Comparison of ENCODE assay signal across 10 cellular contexts in the genomic region with DNA sequence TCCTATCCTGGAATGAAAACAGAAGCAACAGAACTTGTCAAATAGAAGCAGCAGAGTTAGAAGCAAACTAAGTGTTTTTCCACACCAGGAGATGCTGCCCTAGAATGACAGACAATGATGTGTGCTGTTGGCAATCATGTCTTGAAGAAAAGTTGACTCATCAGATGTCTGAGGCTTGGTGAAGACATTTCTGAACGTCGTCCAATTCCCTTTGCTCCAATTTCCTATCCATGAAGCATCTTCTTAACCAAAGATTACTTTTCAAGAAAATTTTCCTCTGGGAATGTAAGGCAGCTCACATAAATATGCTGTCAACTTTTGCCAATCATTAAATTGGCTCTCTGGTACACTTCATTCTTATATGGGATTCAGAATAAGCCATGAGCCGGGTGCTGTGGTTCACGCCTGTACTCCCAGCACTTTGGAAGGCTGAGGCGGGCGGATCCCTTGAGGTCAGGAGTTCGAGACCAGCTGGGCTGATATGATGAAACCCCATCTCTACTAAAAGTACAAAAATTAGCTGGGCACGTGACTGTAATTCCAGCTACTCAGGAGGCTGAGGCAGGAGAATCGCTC. TPM values are rescaled to one million over a fixed set of nuclear protein-coding genes. Genes with fewer than 3 reads are reported as not detected.
DNase-seq lines count a peak whose midpoint lies in the region; ATAC-seq and TF ChIP-seq lines count a peak whose summit lies in the region.
"Had no signal": no experiment of that assay in that cellular context is flagged by ENCODE, and none has a peak within 500 bp of the region (broad histone marks: within the 10 kb centered on the region; RNA-seq: fewer than 3 reads in every experiment).

No MANE protein-coding gene starts in this region.

- no peak for DNase-seq in Calu3
- peak; percentile 57 for DNase-seq in RKO (ENCODE audit: low spot score)
- DNase-seq in fibroblast of peridontal ligament (ENCODE audit: extremely low read depth) = peak; percentile 99
- DNase-seq in progenitor cell of endocrine pancreas (ENCODE audit: low spot score, unreplicated experiment) = no peak
- DNase-seq in GM20000 (ENCODE audit: low spot score) = no peak
- no peak for DNase-seq in NCI-H510A (lab: John Stamatoyannopoulos, UW)
- DNase-seq in DMS53 (lab: John Stamatoyannopoulos, UW) = no peak
- DNase-seq: endodermal cell, NCI-H187 had no signal

- BruUV-seq in Calu3 (replicated peaks; lab: Mats Ljungman, UMichigan) = no TSS peak

- intact Hi-C loops in Calu3 (cut with micrococcal nuclease; ENCODE audit: unreplicated experiment) = loop anchor here (1.0 to 2.0 kb wide), 2 partner anchors 35 to 60 kb away; partner anchors contain the start of gene MALSU1

- ATAC-seq in HG03520 (IDR thresholded peaks at IDR 0.05; ENCODE audit: unreplicated experiment) = no peak

- H3K27me3 Mint-ChIP-seq in Calu3 (ENCODE audit: unreplicated experiment) = no peaks in the 10 kb centered on the region
- H3K27me3 Mint-ChIP-seq in progenitor cell of endocrine pancreas = no peaks in the 10 kb centered on the region

- no peaks in the 10 kb centered on the region for H3K9me3 Mint-ChIP-seq in Calu3 (ENCODE audit: low read depth, unreplicated experiment)
- H3K9me3 Mint-ChIP-seq in progenitor cell of endocrine pancreas (ENCODE audit: low read depth) = peaks cover 7% of the 10 kb centered on the region
- H3K9me3 Mint-ChIP-seq: endodermal cell had no signal

- peak overlapping the region; percentile 20 for H3K4me3 Mint-ChIP-seq in Calu3 (ENCODE audit: low read depth, unreplicated experiment)
- H3K4me3 Mint-ChIP-seq in progenitor cell of endocrine pancreas (ENCODE audit: low read depth) = no peak overlapping the region
- H3K4me3 Mint-ChIP-seq: endodermal cell had no signal

- peaks cover 73% of the 10 kb centered on the region for H3K36me3 Mint-ChIP-seq in Calu3 (ENCODE audit: insufficient read depth, unreplicated experiment)
- peaks cover 50% of the 10 kb centered on the region for H3K36me3 Mint-ChIP-seq in progenitor cell of endocrine pancreas (ENCODE audit: insufficient read depth)

- H3K4me1 Mint-ChIP-seq in Calu3 (ENCODE audit: low read depth, unreplicated experiment) (peaks cover 53% of the 10 kb centered on the region), progenitor cell of endocrine pancreas (ENCODE audit: low read depth) (peaks cover 12% of the 10 kb centered on the region)

- TF ChIP-seq CTCF in Calu3 (IDR thresholded peaks at IDR 0.05; ENCODE audit: unreplicated experiment) = no peak
- TF ChIP-seq CTCF in progenitor cell of endocrine pancreas (IDR thresholded peaks at IDR 0.05; ENCODE audit: unreplicated experiment) = no peak
- TF ChIP-seq CTCF in GM20000 (IDR thresholded peaks at IDR 0.05; ENCODE audit: extremely low read depth, missing control alignments) = no peak

- H3K27ac Mint-ChIP-seq in Calu3 (ENCODE audit: unreplicated experiment) (peak overlapping the region; percentile 77), progenitor cell of endocrine pancreas (peak overlapping the region; percentile 3)
- H3K27ac Mint-ChIP-seq: endodermal cell had no signal

- CTCF ChIA-PET in Calu3 (lab: Charles Lee) = interaction anchor here (0.6 to 1.5 kb wide), 8 partner anchors 12 to 206 kb away, joined by 3 to 10 read pairs (median 4); partner anchors contain the start of gene MALSU1

RNA-seq across cellular contexts. Expression of gene MALSU1, which starts 34.6 kb away (rescaled TPM):
- total RNA-seq in Calu3 (2022) (108 and 114 TPM in 2 replicates), progenitor cell of endocrine pancreas (47.2 and 50.4 TPM in 2 replicates)

Comparison
In these comparisons a context has a peak if more than half of its experiments do, and no peak if none do; other contexts are left out.
1. DNase-seq: peak in RKO (single experiment) and fibroblast of peridontal ligament (single experiment); none in Calu3 (single experiment), progenitor cell of endocrine pancreas (single experiment), GM20000 (single experiment), NCI-H510A (single experiment) and DMS53 (single experiment).